ENCODE assay signal across 30 cellular contexts in genomic region chr2:810397-810796, GRCh38.
"Had no signal": no experiment of that assay in that cellular context is flagged by ENCODE, and none has a peak within 500 bp of the region (broad histone marks: within the 10 kb centered on the region; RNA-seq: fewer than 3 reads in every experiment).

No MANE protein-coding gene starts in this region.

- H3K9me3 ChIP-seq: body of pancreas, gastroesophageal sphincter, pancreas, psoas muscle, sigmoid colon, thoracic aorta, upper lobe of left lung, vagina had no signal

- H3K27ac ChIP-seq: body of pancreas, coronary artery, dorsolateral prefrontal cortex, gastroesophageal sphincter, pancreas, psoas muscle, sigmoid colon, thoracic aorta, upper lobe of left lung, vagina, WERI-Rb-1 had no signal

- H3K27me3 ChIP-seq: body of pancreas, dorsolateral prefrontal cortex, gastroesophageal sphincter, pancreas, sigmoid colon, upper lobe of left lung, vagina had no signal

- H3K4me1 ChIP-seq: body of pancreas, gastroesophageal sphincter, pancreas, psoas muscle, sigmoid colon, upper lobe of left lung, vagina had no signal

- ATAC-seq: activated CD4-positive, CD25-positive, alpha-beta regulatory T cell treated with anti-CD3 and anti-CD28 coated beads, Interleukin-2, amount 50 U/mL, for 24 hours; activated CD8-positive, alpha-beta T cell treated with anti-CD3 and anti-CD28 coated beads, Interleukin-2, amount 10 ng/mL, durations not matched to agents 7 days and 5 days; body of pancreas; gastroesophageal sphincter; naive thymus-derived CD4-positive, alpha-beta T cell; pancreas; psoas muscle; stimulated activated effector memory CD8-positive, alpha-beta T cell treated with anti-CD3 and anti-CD28 coated beads, Interleukin-12 subunit alpha, Interleukin-12 subunit beta, amount 100 ng/mL, for 72 hours; T-helper 17 cell had no signal

- H3K36me3 ChIP-seq: gastroesophageal sphincter, pancreas, sigmoid colon, thoracic aorta, upper lobe of left lung, vagina, WERI-Rb-1 had no signal

- H3K4me3 ChIP-seq: body of pancreas, coronary artery, dorsolateral prefrontal cortex, gastroesophageal sphincter, pancreas, psoas muscle, sigmoid colon, thoracic aorta, upper lobe of left lung, vagina had no signal

- DNase-seq: activated CD4-positive, alpha-beta T cell treated with anti-CD3 and anti-CD28 coated beads, Interleukin-2, amount 50 U/mL, for 1 hour; activated CD8-positive, alpha-beta T cell treated with anti-CD3 and anti-CD28 coated beads, Interleukin-2, amount 10 ng/mL, durations not matched to agents 7 days and 5 days; activated effector memory CD4-positive, alpha-beta T cell treated with Interleukin-2 at 50 U/mL for 16 hours; activated naive CD4-positive, alpha-beta T cell treated with Interleukin-2 at 50 U/mL for 16 hours; anterior cingulate cortex; body of pancreas; cerebellar nuclear complex; effector memory CD4-positive, alpha-beta T cell; hippocampal formation; immature natural killer cell; kidney; midbrain; naive thymus-derived CD4-positive, alpha-beta T cell; nucleus accumbens; pancreas; psoas muscle; sigmoid colon; small intestine; stimulated activated CD4-positive, alpha-beta T cell treated with anti-CD3 and anti-CD28 coated beads, Interleukin-4, amount 100 ng/mL, for 24 hours; T-helper 17 cell; T1000; upper lobe of left lung; WERI-Rb-1 had no signal
